11 cellular contexts compared by ENCODE assay signal in genomic region chr15:98718426-98719168, GRCh38.
A peak's percentile ranks its signal among the peaks of the same experiment; 100 is the strongest.
DNase-seq lines count a peak whose midpoint lies in the region; ATAC-seq and TF ChIP-seq lines count a peak whose summit lies in the region.
"Had no signal": no experiment of that assay in that cellular context is flagged by ENCODE, and none has a peak within 500 bp of the region (broad histone marks: within the 10 kb centered on the region; RNA-seq: fewer than 3 reads in every experiment).

No MANE protein-coding gene starts in this region.

- peaks cover 99% of the 10 kb centered on the region for H4K20me1 ChIP-seq in neural progenitor cell (ENCODE audit: low read depth)

- H3F3A ChIP-seq in neural progenitor cell (ENCODE audit: low read depth), result no peaks in the 10 kb centered on the region

- H3K27me3 Mint-ChIP-seq in neural progenitor cell (ENCODE audit: insufficient read depth, low read depth), result no peaks in the 10 kb centered on the region
- H3K27me3 Mint-ChIP-seq: activated CD4-positive, alpha-beta T cell treated with anti-CD3 and anti-CD28 coated beads, Interleukin-2, amount 10 ng/mL, durations not matched to agents 24 days and 14 days had no signal

- H2AFZ ChIP-seq in neural progenitor cell (replicated peaks), result no peak overlapping the region

- H3K9ac ChIP-seq in neural progenitor cell, result no peak overlapping the region

- TF ChIP-seq CTCF in heart right ventricle (IDR thresholded peaks at IDR 0.05) (no peak), neural progenitor cell (IDR thresholded peaks at IDR 0.05) (no peak)

- H3K36me3 Mint-ChIP-seq in neural progenitor cell, result peaks cover 12% of the 10 kb centered on the region

- peaks cover 12% of the 10 kb centered on the region for H3K9me3 Mint-ChIP-seq in neural progenitor cell
- H3K9me3 Mint-ChIP-seq: activated CD4-positive, alpha-beta T cell treated with anti-CD3 and anti-CD28 coated beads, Interleukin-2, amount 10 ng/mL, durations not matched to agents 24 days and 14 days had no signal

- no peaks in the 10 kb centered on the region for H3K27me3 ChIP-seq in heart right ventricle
- no peaks in the 10 kb centered on the region for H3K27me3 ChIP-seq in neural progenitor cell

- H3K9me3 ChIP-seq in heart right ventricle, result no peaks in the 10 kb centered on the region
- H3K9me3 ChIP-seq in neural progenitor cell (ENCODE audit: low read depth), result no peaks in the 10 kb centered on the region

- WGBS in heart right ventricle, 2 donors, result 27 to 34% methylated on average over 10 of the region's 10 CpGs

- peak overlapping the region; percentile 25 for H3K4me2 ChIP-seq in neural progenitor cell

- no peaks in the 10 kb centered on the region for H3K36me3 ChIP-seq in heart right ventricle
- no peaks in the 10 kb centered on the region for H3K36me3 ChIP-seq in neural progenitor cell

- H3K4me1 Mint-ChIP-seq in neural progenitor cell, result peaks cover 57% of the 10 kb centered on the region

- DNase-seq in heart right ventricle (no peak), cardiac septum (ENCODE audit: low spot score) (no peak), caudate nucleus (lab: John Stamatoyannopoulos, UW) (peak in 2 of 61 donors; percentile 16 to 37), neural progenitor cell (ENCODE audit: low spot score) (no peak), NCI-H446 treated with DMSO at 0.1 percent for 48 hours (lab: John Stamatoyannopoulos, UW) (no peak)
- DNase-seq: activated CD4-positive, alpha-beta T cell treated with anti-CD3 and anti-CD28 coated beads, Interleukin-2, amount 10 ng/mL, durations not matched to agents 24 days and 14 days; activated T-cell treated with anti-CD3 and anti-CD28 coated beads, Interleukin-2, amount 50 U/mL, for 48 hours; stimulated activated CD4-positive, alpha-beta T cell treated with anti-CD3 and anti-CD28 coated beads, Interleukin-12 subunit alpha, Interleukin-12 subunit beta, amount 100 ng/mL, for 4 hours had no signal

- peaks cover 22 to 99% (median 72%) of the 10 kb centered on the region in 9 donors for H3K4me1 ChIP-seq in heart right ventricle
- peaks cover 40% of the 10 kb centered on the region for H3K4me1 ChIP-seq in neural progenitor cell

- peak overlapping the region; percentile 67 for H3K27ac Mint-ChIP-seq in neural progenitor cell
- H3K27ac Mint-ChIP-seq: activated CD4-positive, alpha-beta T cell treated with anti-CD3 and anti-CD28 coated beads, Interleukin-2, amount 10 ng/mL, durations not matched to agents 24 days and 14 days had no signal

- intact Hi-C loops in heart right ventricle (cut with DNase I) (loop anchor here in 1 of 10 donors (5.0 kb wide), 1 partner anchor 59 kb away; no protein-coding TSS in a partner anchor), cardiac septum (cut with DNase I) (loop anchor here (5.0 kb wide), 1 partner anchor 339 kb away; no protein-coding TSS in a partner anchor)

- no peak overlapping the region for H3K4me3 ChIP-seq in heart right ventricle
- no peak overlapping the region for H3K4me3 ChIP-seq in neural progenitor cell

- ATAC-seq in heart right ventricle (peak in 3 of 8 donors; percentile 1 to 18 (median 3)), GM18519 (IDR thresholded peaks at IDR 0.05; ENCODE audit: low FRiP score, unreplicated experiment) (no peak), GM19395 (IDR thresholded peaks at IDR 0.05; ENCODE audit: unreplicated experiment) (no peak), HG03521 (IDR thresholded peaks at IDR 0.05; ENCODE audit: unreplicated experiment) (no peak)

- H3K79me2 ChIP-seq in neural progenitor cell (ENCODE audit: low read depth), result peaks cover 100% of the 10 kb centered on the region

- peak overlapping the region; percentile 24 to 87 (median 68) for H3K27ac ChIP-seq in heart right ventricle
- H3K27ac ChIP-seq in caudate nucleus (ENCODE audit: low read depth, low read length), result peak overlapping the region; percentile 24
- no peak overlapping the region for H3K27ac ChIP-seq in neural progenitor cell

- no peak overlapping the region for H3K4me3 Mint-ChIP-seq in neural progenitor cell
- H3K4me3 Mint-ChIP-seq: activated CD4-positive, alpha-beta T cell treated with anti-CD3 and anti-CD28 coated beads, Interleukin-2, amount 10 ng/mL, durations not matched to agents 24 days and 14 days had no signal
